ENCODE assay signal across 8 cellular contexts in the genomic region with DNA sequence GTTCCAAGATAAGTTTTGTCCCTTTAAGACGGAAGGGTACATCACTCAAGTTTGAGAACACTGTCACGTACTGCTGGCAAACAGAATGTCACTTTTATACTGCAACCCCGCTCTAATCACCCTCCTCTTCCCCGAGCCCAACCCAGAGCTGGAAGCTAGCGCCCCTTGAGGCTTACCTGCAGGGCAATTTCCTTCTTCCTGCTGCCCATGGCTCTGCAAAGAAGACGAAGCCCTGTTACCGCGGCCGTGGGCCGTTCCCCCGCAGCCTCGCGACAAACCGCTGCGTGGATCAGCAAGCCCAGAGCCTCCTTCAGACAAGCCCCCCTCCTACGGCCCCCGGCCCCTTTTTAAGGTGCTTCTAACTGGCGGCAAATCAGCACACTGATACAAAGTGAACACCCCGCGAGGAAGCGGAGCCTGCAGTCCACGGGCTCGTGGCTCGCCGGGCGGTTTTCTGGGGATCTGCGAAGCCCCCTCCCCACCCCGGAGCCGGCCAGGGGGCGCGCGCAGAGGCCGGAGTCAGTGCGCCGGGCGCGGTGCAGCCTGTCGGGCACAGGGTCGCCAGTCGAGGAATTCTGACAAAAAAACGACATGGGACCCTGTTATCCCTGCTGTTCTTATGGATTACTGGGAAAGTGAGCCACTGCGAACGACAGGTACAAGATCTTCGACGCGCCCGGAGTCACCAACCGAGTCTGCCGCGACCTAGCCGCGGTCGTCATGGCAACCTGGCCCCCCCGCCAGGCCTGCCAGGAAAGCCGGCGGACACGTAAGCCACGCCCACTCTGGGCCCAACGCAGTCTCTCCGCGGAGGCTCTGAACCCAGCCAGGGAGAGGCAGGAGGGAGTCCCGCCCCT. TPM values are rescaled to one million over a fixed set of nuclear protein-coding genes. Genes with fewer than 3 reads are reported as not detected.
A peak's percentile ranks its signal among the peaks of the same experiment; 100 is the strongest.
DNase-seq lines count a peak whose midpoint lies in the region; ATAC-seq, FAIRE-seq and TF ChIP-seq lines count a peak whose summit lies in the region.

A gene with protein sequence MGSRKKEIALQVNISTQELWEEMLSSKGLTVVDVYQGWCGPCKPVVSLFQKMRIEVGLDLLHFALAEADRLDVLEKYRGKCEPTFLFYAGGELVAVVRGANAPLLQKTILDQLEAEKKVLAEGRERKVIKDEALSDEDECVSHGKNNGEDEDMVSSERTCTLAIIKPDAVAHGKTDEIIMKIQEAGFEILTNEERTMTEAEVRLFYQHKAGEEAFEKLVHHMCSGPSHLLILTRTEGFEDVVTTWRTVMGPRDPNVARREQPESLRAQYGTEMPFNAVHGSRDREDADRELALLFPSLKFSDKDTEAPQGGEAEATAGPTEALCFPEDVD (minus strand): TSS at position 725 of the 857 bp plus-strand sequence. CDS start 516 bp downstream, at position 209.

- H3K9me3 ChIP-seq in A549, result no peaks in the 10 kb centered on the region

- ATAC-seq in A549 (peak; percentile 96 to 99), GM18868 (IDR thresholded peaks at IDR 0.05; ENCODE audit: unreplicated experiment) (peak; percentile 75), HG03139 (IDR thresholded peaks at IDR 0.05; ENCODE audit: unreplicated experiment) (peak; percentile 72)
- peak; percentile 88 to 91 for ATAC-seq in activated CD4-positive, CD25-positive, alpha-beta regulatory T cell treated with anti-CD3 and anti-CD28 coated beads, Interleukin-2, amount 50 U/mL, for 24 hours

- peak within 1 kb of the TSS; percentile 84 for H3K4me2 ChIP-seq in A549

- peak in 1 of 2 experiments; percentile 42; a peak in 2 of 5 replicates for TF ChIP-seq RAD21 in A549 (conservative IDR thresholded peaks at IDR 0.05 in 1 of 2, IDR thresholded peaks at IDR 0.05 in 1 of 2)

- TF ChIP-seq POLR2A in A549 (IDR thresholded peaks at IDR 0.05; ENCODE audit: low read length), result no peak

- H3K4me3 ChIP-seq in A549, result peak within 1 kb of the TSS; percentile 63

- POLR2A ChIA-PET in A549 (lab: Yijun Ruan, JAX), result no interaction called here

- WGBS in A549 (ENCODE audit: missing lambda C conversion rate), result 2% methylated on average over 4 of the region's 62 CpGs

- DNase-seq in A549 (ENCODE audit: low read depth in 1 of 2, low spot score in 1 of 2), result peak; percentile 87 to 89
- DNase-seq in NCI-H226, result peak; percentile 83
- DNase-seq in cerebellar nuclear complex (lab: John Stamatoyannopoulos, UW), result peak; percentile 52 to 86
- DNase-seq in islet precursor cell, result peak; percentile 99
- peak; percentile 83 for DNase-seq in stimulated activated CD4-positive, alpha-beta T cell treated with anti-CD3 and anti-CD28 coated beads, Interleukin-12 subunit alpha, Interleukin-12 subunit beta, amount 100 ng/mL, for 4 hours

- H3K4me1 ChIP-seq in A549, result peaks cover 9% of the 10 kb centered on the region; the same call in 2 of the 3 replicates

- peak; percentile 48 for TF ChIP-seq CTCF in A549 (IDR thresholded peaks at IDR 0.05)

- CTCF ChIA-PET in A549 (lab: Yijun Ruan, JAX), result interaction anchor here (0.9 to 1.9 kb wide), 4 partner anchors 9 to 265 kb away, joined by 3 to 5 read pairs (median 4); partner anchors contain the start of gene CEP70

- TF ChIP-seq EP300 in A549 (IDR thresholded peaks at IDR 0.05), result no peak

- H3K27ac ChIP-seq in A549, result peak within 1 kb of the TSS; percentile 76 to 88

- no peak for FAIRE-seq in A549 (lab: Jason Lieb, UNC)

TF ChIP-seq in A549, 52 proteins besides CTCF, POLR2A, EP300 and RAD21:
- TF ChIP-seq KDM5A (IDR thresholded peaks at IDR 0.05) (no peak), TP53 (CRISPR knock-in tag; IDR thresholded peaks at IDR 0.05) (no peak), HDAC2 (IDR thresholded peaks at IDR 0.05) (no peak), EHMT2 (IDR thresholded peaks at IDR 0.05; ENCODE audit: low read depth) (no peak), MAX (IDR thresholded peaks at IDR 0.05) (peak; percentile 44; the same call in 1 of the 2 replicates), PHF8 (IDR thresholded peaks at IDR 0.05; ENCODE audit: borderline replicate concordance, low read depth) (no peak), RNF2 (IDR thresholded peaks at IDR 0.05; ENCODE audit: borderline replicate concordance, low read depth) (no peak), REST (IDR thresholded peaks at IDR 0.05) (0 out of 2 replicates have a peak, but pooled peaks have one; percentile 17), ZSCAN20 (CRISPR knock-in tag; IDR thresholded peaks at IDR 0.05) (no peak), SMC3 (IDR thresholded peaks at IDR 0.05) (no peak), KDM1A (IDR thresholded peaks at IDR 0.05; ENCODE audit: low read depth) (no peak)
- TF ChIP-seq, protein P1, sequence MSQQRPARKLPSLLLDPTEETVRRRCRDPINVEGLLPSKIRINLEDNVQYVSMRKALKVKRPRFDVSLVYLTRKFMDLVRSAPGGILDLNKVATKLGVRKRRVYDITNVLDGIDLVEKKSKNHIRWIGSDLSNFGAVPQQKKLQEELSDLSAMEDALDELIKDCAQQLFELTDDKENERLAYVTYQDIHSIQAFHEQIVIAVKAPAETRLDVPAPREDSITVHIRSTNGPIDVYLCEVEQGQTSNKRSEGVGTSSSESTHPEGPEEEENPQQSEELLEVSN (IDR thresholded peaks at IDR 0.05; ENCODE audit: borderline replicate concordance, low read depth), result peak; percentile 49; the same call in 1 of the 2 replicates
TF ChIP-seq in A549: peak in this region for 3.

RNA-seq across cellular contexts. Expression of the gene that starts here (rescaled TPM):
- polyA plus RNA-seq in A549 (2011; rRNA removed) (0.05 and 0.16 TPM in 2 replicates), A549 (2017; fragmentation: RNase III; extraction: RNeasy Plus Mini Kit Qiagen cat#74134 plus additional on column Dnase treatment) (0.20 TPM in 1 of 3 replicates, not detected in the others)
- not detected in 2 replicates for polyA plus RNA-seq in A549 (2012; cell fraction: cytosol; rRNA removed)
- polyA plus RNA-seq in A549 (2012; cell fraction: nucleus; rRNA removed), result not detected in 2 replicates
- polyA minus RNA-seq in A549 (2011; rRNA and poly(A)+ RNA removed), result 0.15 TPM in 1 of 2 replicates, not detected in the other

Comparison
In these comparisons a context has a peak if more than half of its experiments do, and no peak if none do; other contexts are left out.
1. Peak in every context shown above with its lines: DNase-seq, ATAC-seq, H3K4me3 ChIP-seq and H3K27ac ChIP-seq.
2. Peak in DNase-seq, ATAC-seq, H3K4me3 ChIP-seq, H3K27ac ChIP-seq and H3K4me2 ChIP-seq in A549; RNA of the gene not detected or under 1 TPM.